ENCODE assay signal across 1 cellular context in the genomic region with DNA sequence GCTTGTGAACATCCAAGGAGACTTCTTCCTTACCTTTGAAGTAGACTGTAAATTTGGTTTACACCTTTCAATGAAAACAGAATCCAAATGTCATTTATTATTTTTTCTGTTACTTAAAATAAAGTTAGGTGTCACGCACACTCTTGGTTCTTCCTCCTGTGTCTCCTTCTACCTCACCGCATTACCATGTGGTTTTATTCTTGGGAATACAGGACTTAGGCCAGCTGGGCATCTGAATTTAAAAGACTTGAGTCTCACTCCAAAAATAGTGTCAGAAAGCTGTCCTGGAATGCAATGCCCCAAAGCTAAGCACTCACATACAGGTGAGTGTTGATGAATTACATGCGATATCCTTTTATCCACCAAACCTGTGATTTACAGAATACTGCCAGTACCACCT.
TF ChIP-seq lines count a peak whose summit lies in the region.

No MANE protein-coding gene starts in this region.

TF ChIP-seq in H1, 55 proteins besides CTCF, POLR2A, EP300 and RAD21:
- TF ChIP-seq GABPA (IDR thresholded peaks at IDR 0.05; ENCODE audit: borderline replicate concordance, insufficient read depth, low read length) (no peak), TBP (IDR thresholded peaks at IDR 0.05; ENCODE audit: low read depth, low read length) (no peak), SP4 (IDR thresholded peaks at IDR 0.05; ENCODE audit: low read length) (no peak), ZNF274 (IDR thresholded peaks at IDR 0.05; ENCODE audit: borderline replicate concordance, extremely low read depth, low read length) (no peak), CREB1 (IDR thresholded peaks at IDR 0.05) (no peak), SIRT6 (IDR thresholded peaks at IDR 0.05; ENCODE audit: low read length) (no peak), NRF1 (IDR thresholded peaks at IDR 0.05; ENCODE audit: low read depth, low read length) (no peak), JUND (IDR thresholded peaks at IDR 0.05; ENCODE audit: low read length) (no peak), RBBP5 (IDR thresholded peaks at IDR 0.05; ENCODE audit: borderline replicate concordance, low read depth, low read length) (no peak)
- TF ChIP-seq, protein P1, sequence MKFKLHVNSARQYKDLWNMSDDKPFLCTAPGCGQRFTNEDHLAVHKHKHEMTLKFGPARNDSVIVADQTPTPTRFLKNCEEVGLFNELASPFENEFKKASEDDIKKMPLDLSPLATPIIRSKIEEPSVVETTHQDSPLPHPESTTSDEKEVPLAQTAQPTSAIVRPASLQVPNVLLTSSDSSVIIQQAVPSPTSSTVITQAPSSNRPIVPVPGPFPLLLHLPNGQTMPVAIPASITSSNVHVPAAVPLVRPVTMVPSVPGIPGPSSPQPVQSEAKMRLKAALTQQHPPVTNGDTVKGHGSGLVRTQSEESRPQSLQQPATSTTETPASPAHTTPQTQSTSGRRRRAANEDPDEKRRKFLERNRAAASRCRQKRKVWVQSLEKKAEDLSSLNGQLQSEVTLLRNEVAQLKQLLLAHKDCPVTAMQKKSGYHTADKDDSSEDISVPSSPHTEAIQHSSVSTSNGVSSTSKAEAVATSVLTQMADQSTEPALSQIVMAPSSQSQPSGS (IDR thresholded peaks at IDR 0.05; ENCODE audit: low read length) = no peak
